ENCODE assay signal across 8 cellular contexts in the genomic region with DNA sequence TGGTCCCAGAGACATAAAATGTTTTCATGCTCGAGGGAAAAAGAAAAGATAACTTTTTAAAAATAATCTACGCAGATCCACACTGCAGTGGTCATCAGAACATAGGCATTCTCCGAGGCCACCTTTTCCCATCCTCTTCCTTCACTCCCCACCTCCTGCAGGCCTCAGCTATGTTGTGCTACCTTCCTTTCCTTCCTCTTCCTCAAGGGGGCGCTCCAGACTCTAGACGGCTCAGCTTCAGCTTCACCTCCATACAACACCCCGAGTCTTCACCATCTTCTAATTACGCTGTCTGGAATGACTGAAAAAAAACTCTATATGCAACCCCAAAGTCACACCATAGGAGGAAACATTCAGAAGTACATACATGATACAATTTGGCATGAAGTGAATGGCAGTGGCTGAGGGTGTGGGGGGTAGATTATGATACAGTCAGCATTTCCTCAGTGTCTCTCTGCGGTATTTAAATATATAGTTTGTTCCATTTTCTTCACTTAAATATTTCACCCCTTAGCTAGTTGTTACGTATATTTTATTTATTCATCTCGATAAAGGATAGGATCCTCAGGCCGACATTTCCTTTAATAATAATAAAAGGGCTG.
DNase-seq lines count a peak whose midpoint lies in the region; ATAC-seq and TF ChIP-seq lines count a peak whose summit lies in the region.

No MANE protein-coding gene starts in this region.

- H3K4me1 ChIP-seq in mesendoderm (ENCODE audit: control insufficient read depth, low read depth, low read length), result no peaks in the 10 kb centered on the region

- no peak overlapping the region for H3K4me3 ChIP-seq in choroid plexus epithelial cell (ENCODE audit: low read depth, low read length)
- H3K4me3 ChIP-seq in mesendoderm (ENCODE audit: low read length), result no peak overlapping the region

- H3K18ac ChIP-seq in mesendoderm (ENCODE audit: low read length), result no peak overlapping the region

- no peak overlapping the region for H4K5ac ChIP-seq in mesendoderm (ENCODE audit: low read length)

- H3K27ac ChIP-seq in mesendoderm (ENCODE audit: low read depth, low read length), result no peak overlapping the region

- ATAC-seq in HG02852 (IDR thresholded peaks at IDR 0.05; ENCODE audit: unreplicated experiment), result peak; percentile 93
- peak; percentile 27 to 44 for ATAC-seq in activated CD4-positive, CD25-positive, alpha-beta regulatory T cell treated with anti-CD3 and anti-CD28 coated beads, Interleukin-2, amount 50 U/mL, for 24 hours
- ATAC-seq in stimulated activated naive CD8-positive, alpha-beta T cell treated with anti-CD3 and anti-CD28 coated beads, Interleukin-15, amount 100 ng/mL, for 72 hours, result peak; percentile 89

- no peaks in the 10 kb centered on the region for H3K4me1 Mint-ChIP-seq in stimulated activated naive CD8-positive, alpha-beta T cell treated with anti-CD3 and anti-CD28 coated beads, Interleukin-15, amount 100 ng/mL, for 72 hours

- H3K27me3 Mint-ChIP-seq in stimulated activated naive CD8-positive, alpha-beta T cell treated with anti-CD3 and anti-CD28 coated beads, Interleukin-15, amount 100 ng/mL, for 72 hours, result no peaks in the 10 kb centered on the region

- H2BK120ac ChIP-seq in mesendoderm (ENCODE audit: low read depth, low read length), result no peak overlapping the region

- no peak overlapping the region for H2AK5ac ChIP-seq in mesendoderm (ENCODE audit: low read length)

- H3K27ac Mint-ChIP-seq in stimulated activated naive CD8-positive, alpha-beta T cell treated with anti-CD3 and anti-CD28 coated beads, Interleukin-15, amount 100 ng/mL, for 72 hours, result no peak overlapping the region

- H4K8ac ChIP-seq in mesendoderm (ENCODE audit: low read depth, low read length), result no peak overlapping the region

- H3K79me1 ChIP-seq in mesendoderm (ENCODE audit: low read length), result no peaks in the 10 kb centered on the region

- no peak overlapping the region for H3K56ac ChIP-seq in mesendoderm (ENCODE audit: low read length)

- WGBS in mesendoderm (ENCODE audit: extremely low coverage, insufficient coverage, low lambda C conversion rate), result no CpG with 5 or more reads among the region's 11 CpGs

- no peak overlapping the region for H2BK15ac ChIP-seq in mesendoderm (replicated peaks; ENCODE audit: low read depth)

- H3K79me2 ChIP-seq in mesendoderm (ENCODE audit: control insufficient read depth, insufficient read depth, low read length), result no peaks in the 10 kb centered on the region

- H3K4me3 Mint-ChIP-seq in stimulated activated naive CD8-positive, alpha-beta T cell treated with anti-CD3 and anti-CD28 coated beads, Interleukin-15, amount 100 ng/mL, for 72 hours, result no peak overlapping the region

- no peaks in the 10 kb centered on the region for H3K27me3 ChIP-seq in mesendoderm (ENCODE audit: insufficient read depth, low read length, poor library complexity)

- H3K4me2 ChIP-seq in mesendoderm (ENCODE audit: low read length), result no peak overlapping the region

- H3K36me3 ChIP-seq in mesendoderm (ENCODE audit: control insufficient read depth, insufficient read depth, low read length), result no peaks in the 10 kb centered on the region

- no peaks in the 10 kb centered on the region for H3K9me3 Mint-ChIP-seq in stimulated activated naive CD8-positive, alpha-beta T cell treated with anti-CD3 and anti-CD28 coated beads, Interleukin-15, amount 100 ng/mL, for 72 hours

- no peak overlapping the region for H3K23ac ChIP-seq in mesendoderm (ENCODE audit: low read length)

- peak overlapping the region; percentile 16 for H3K4ac ChIP-seq in mesendoderm (ENCODE audit: low read depth, low read length)

- no peak overlapping the region for H2BK5ac ChIP-seq in mesendoderm (ENCODE audit: low read length)

- peak; percentile 88 for TF ChIP-seq CTCF in choroid plexus epithelial cell (conservative IDR thresholded peaks at IDR 0.05; ENCODE audit: low read depth, low read length)

- peak; percentile 27 for DNase-seq in activated gamma-delta T cell treated with Interleukin-2 at 50 U/mL for 16 hours
- no peak for DNase-seq in activated gamma-delta T cell (lab: John Stamatoyannopoulos, UW)
- DNase-seq in NCI-H1930 (lab: John Stamatoyannopoulos, UW), result peak; percentile 36 to 44
- DNase-seq in choroid plexus epithelial cell (ENCODE audit: low read depth), result peak; percentile 78
- peak; percentile 90 for DNase-seq in mesendoderm
- DNase-seq in stimulated activated naive CD8-positive, alpha-beta T cell treated with anti-CD3 and anti-CD28 coated beads, Interleukin-15, amount 100 ng/mL, for 72 hours, result peak; percentile 57

- H3K9ac ChIP-seq in mesendoderm (ENCODE audit: low read length), result no peak overlapping the region

Comparison
In these comparisons a context has a peak if more than half of its experiments do, and no peak if none do; other contexts are left out.
1. ATAC-seq: peak in every context shown above with its lines; median percentile 93 in HG02852; 89 in stimulated activated naive CD8-positive, alpha-beta T cell treated with anti-CD3 and anti-CD28 coated beads, Interleukin-15, amount 100 ng/mL, for 72 hours; 36 in activated CD4-positive, CD25-positive, alpha-beta regulatory T cell treated with anti-CD3 and anti-CD28 coated beads, Interleukin-2, amount 50 U/mL, for 24 hours.